ENCODE assay signal across 22 cellular contexts in the genomic region with DNA sequence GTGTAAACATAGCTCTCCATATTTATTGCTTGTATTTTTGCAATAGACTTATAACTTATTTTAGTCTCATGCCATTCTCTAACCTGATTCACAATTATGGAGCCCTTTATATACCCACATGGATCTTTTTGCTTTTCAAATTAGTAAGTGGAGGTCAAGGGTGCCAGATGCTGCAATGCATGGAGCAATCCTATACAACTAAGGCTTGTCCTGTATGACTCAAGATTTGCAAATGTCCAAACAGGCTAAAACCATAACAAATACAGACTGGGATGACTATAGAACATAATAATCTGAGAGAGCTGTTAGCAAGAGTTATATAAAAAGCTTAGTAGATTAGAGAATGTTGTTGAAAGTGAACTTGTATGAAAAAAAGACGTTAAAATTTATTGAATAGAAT.
DNase-seq lines count a peak whose midpoint lies in the region; TF ChIP-seq lines count a peak whose summit lies in the region.
"Had no signal": no experiment of that assay in that cellular context is flagged by ENCODE, and none has a peak within 500 bp of the region (broad histone marks: within the 10 kb centered on the region; RNA-seq: fewer than 3 reads in every experiment).

No MANE protein-coding gene starts in this region.

- in situ Hi-C loops in brain microvascular endothelial cell (cut with HindIII; ENCODE audit: low pct_ligation_motif_present, low sequenced_read_pairs) = no loop called here

- POLR2A ChIA-PET in AG04449 (lab: Yijun Ruan, JAX) = no interaction called here

- no peak for TF ChIP-seq POLR2A in suprapubic skin (IDR thresholded peaks at IDR 0.05)

- no peaks in the 10 kb centered on the region for H3K4me1 ChIP-seq in suprapubic skin
- no peaks in the 10 kb centered on the region for H3K4me1 ChIP-seq in left ventricle myocardium inferior
- H3K4me1 ChIP-seq: upper lobe of left lung had no signal

- H3K27ac ChIP-seq in brain microvascular endothelial cell (no peak overlapping the region), suprapubic skin (no peak overlapping the region), left ventricle myocardium inferior (replicated peaks) (no peak overlapping the region)
- H3K27ac ChIP-seq: ovary, upper lobe of left lung had no signal

- CTCF ChIA-PET in AG04449 (lab: Yijun Ruan, JAX) = no interaction called here

- H3K36me3 ChIP-seq in brain microvascular endothelial cell (replicated peaks) = no peaks in the 10 kb centered on the region
- no peaks in the 10 kb centered on the region for H3K36me3 ChIP-seq in suprapubic skin
- no peaks in the 10 kb centered on the region for H3K36me3 ChIP-seq in left ventricle myocardium inferior
- H3K36me3 ChIP-seq: ovary, upper lobe of left lung had no signal

- TF ChIP-seq CTCF in AG04449 (IDR thresholded peaks at IDR 0.05; ENCODE audit: insufficient read depth, low read length, missing control alignments) (no peak), brain microvascular endothelial cell (IDR thresholded peaks at IDR 0.05; ENCODE audit: low read depth, low read length, missing control alignments) (no peak), fibroblast of the aortic adventitia (IDR thresholded peaks at IDR 0.05; ENCODE audit: insufficient read depth, low read length) (no peak), suprapubic skin (IDR thresholded peaks at IDR 0.05) (no peak), left ventricle myocardium inferior (IDR thresholded peaks at IDR 0.05; ENCODE audit: borderline replicate concordance) (no peak)

- TF ChIP-seq EP300 in suprapubic skin (IDR thresholded peaks at IDR 0.05) = no peak

- H3K9me3 ChIP-seq in suprapubic skin (no peaks in the 10 kb centered on the region), left ventricle myocardium inferior (replicated peaks) (no peaks in the 10 kb centered on the region)
- H3K9me3 ChIP-seq: ovary, upper lobe of left lung had no signal

- 70% methylated on average over 1 of the region's 1 CpG for WGBS in suprapubic skin

- DNase-seq in AG04449 (ENCODE audit: low read depth, low spot score) (peak; percentile 84), HS-27A (ENCODE audit: low read depth) (peak; percentile 14), brain microvascular endothelial cell (peak; percentile 79), fibroblast of the aortic adventitia (ENCODE audit: low read depth) (peak; percentile 37), mesenteric fat pad (ENCODE audit: low spot score) (no peak), posterior vena cava (ENCODE audit: low spot score) (no peak), suprapubic skin (ENCODE audit: low spot score in 2 of 2) (no peak), left ventricle myocardium inferior (no peak)
- DNase-seq: activated CD8-positive, alpha-beta T cell treated with anti-CD3 and anti-CD28 coated beads for 36 hours; activated gamma-delta T cell; C1 segment of cervical spinal cord; left cardiac atrium; mesendoderm; naive thymus-derived CD4-positive, alpha-beta T cell; NCI-H1092 treated with DMSO at 0.1 percent for 48 hours; NCI-H2029; NCI-H226; ovary; right cardiac atrium; SHP77 treated with DMSO at 0.1 percent for 48 hours; T-cell; upper lobe of left lung had no signal

- no peaks in the 10 kb centered on the region for H3K27me3 ChIP-seq in brain microvascular endothelial cell (replicated peaks)
- H3K27me3 ChIP-seq in suprapubic skin = no peaks in the 10 kb centered on the region
- H3K27me3 ChIP-seq in left ventricle myocardium inferior (ENCODE audit: low read depth) = no peaks in the 10 kb centered on the region
- H3K27me3 ChIP-seq: ovary, upper lobe of left lung had no signal

- H3K4me3 ChIP-seq in AG04449 (ENCODE audit: low read depth, low read length) (no peak overlapping the region), brain microvascular endothelial cell (ENCODE audit: low read depth, low read length) (no peak overlapping the region), fibroblast of the aortic adventitia (ENCODE audit: low read depth, low read length) (no peak overlapping the region), suprapubic skin (no peak overlapping the region), left ventricle myocardium inferior (no peak overlapping the region)
- H3K4me3 ChIP-seq: ovary, upper lobe of left lung had no signal

- intact Hi-C loops in posterior vena cava (cut with DNase I) = no loop called here
- intact Hi-C loops in left ventricle myocardium inferior (cut with micrococcal nuclease) = no loop called here

Comparison
In these comparisons a context has a peak if more than half of its experiments do, and no peak if none do; other contexts are left out.
1. DNase-seq: peak in AG04449 (single experiment), HS-27A (single experiment), brain microvascular endothelial cell (single experiment) and fibroblast of the aortic adventitia (single experiment); none in mesenteric fat pad (single experiment), posterior vena cava (single experiment), suprapubic skin (0 of 2) and left ventricle myocardium inferior (single experiment).